Comparison of ENCODE assay signal across 4 cellular contexts in genomic region chr20:48681201-48681881, GRCh38.
"Had no signal": no experiment of that assay in that cellular context is flagged by ENCODE, and none has a peak within 500 bp of the region (broad histone marks: within the 10 kb centered on the region; RNA-seq: fewer than 3 reads in every experiment).

No MANE protein-coding gene starts in this region.

- H3K4me3 ChIP-seq: gastroesophageal sphincter, pancreas had no signal

- H3K36me3 ChIP-seq: pancreas had no signal

- H3K27me3 ChIP-seq: gastroesophageal sphincter, pancreas had no signal

- ATAC-seq: gastroesophageal sphincter, pancreas had no signal

- DNase-seq: amniotic stem cell, hippocampal formation, pancreas had no signal

- H3K9me3 ChIP-seq: gastroesophageal sphincter, pancreas had no signal
